20 cellular contexts compared by ENCODE assay signal in genomic region chr14:72929316-72930080, GRCh38.
"Had no signal": no experiment of that assay in that cellular context is flagged by ENCODE, and none has a peak within 500 bp of the region (broad histone marks: within the 10 kb centered on the region; RNA-seq: fewer than 3 reads in every experiment).

No MANE protein-coding gene starts in this region.

- H3K9me3 Mint-ChIP-seq: central memory CD8-positive, alpha-beta T cell; effector memory CD8-positive, alpha-beta T cell; nephron had no signal

- H3K27me3 ChIP-seq: dorsolateral prefrontal cortex, esophagus squamous epithelium, heart left ventricle, thyroid gland had no signal

- H3K4me3 ChIP-seq: dorsolateral prefrontal cortex, esophagus squamous epithelium, thyroid gland had no signal

- ATAC-seq: activated CD8-positive, alpha-beta T cell treated with anti-CD3 and anti-CD28 coated beads, Interleukin-2, amount 10 ng/mL, durations not matched to agents 7 days and 5 days; effector memory CD8-positive, alpha-beta T cell; heart left ventricle; left ventricle myocardium superior; T-helper 17 cell had no signal

- H3K36me3 ChIP-seq: heart left ventricle, thyroid gland had no signal

- H3K4me3 Mint-ChIP-seq: activated CD8-positive, alpha-beta T cell treated with anti-CD3 and anti-CD28 coated beads, Interleukin-2, amount 10 ng/mL, durations not matched to agents 7 days and 5 days; activated naive CD8-positive, alpha-beta T cell; central memory CD8-positive, alpha-beta T cell; effector memory CD8-positive, alpha-beta T cell; T-helper 17 cell had no signal

- H3K27ac Mint-ChIP-seq: activated CD8-positive, alpha-beta T cell treated with anti-CD3 and anti-CD28 coated beads, Interleukin-2, amount 10 ng/mL, durations not matched to agents 7 days and 5 days; activated naive CD8-positive, alpha-beta T cell; effector memory CD8-positive, alpha-beta T cell; nephron; T-helper 17 cell had no signal

- H3K9me3 ChIP-seq: esophagus squamous epithelium, heart left ventricle, thyroid gland had no signal

- H3K27ac ChIP-seq: dorsolateral prefrontal cortex, esophagus squamous epithelium, heart left ventricle had no signal

- H3K4me1 Mint-ChIP-seq: nephron had no signal

- H3K27me3 Mint-ChIP-seq: activated naive CD8-positive, alpha-beta T cell; central memory CD8-positive, alpha-beta T cell; effector memory CD8-positive, alpha-beta T cell had no signal

- DNase-seq: activated CD4-positive, alpha-beta T cell treated with anti-CD3 and anti-CD28 coated beads for 1 hour; activated CD4-positive, alpha-beta T cell treated with anti-CD3 and anti-CD28 coated beads, Interleukin-2, amount 50 U/mL, for 1 hour; activated CD8-positive, alpha-beta T cell treated with anti-CD3 and anti-CD28 coated beads, Interleukin-2, amount 10 ng/mL, durations not matched to agents 7 days and 5 days; activated naive CD4-positive, alpha-beta T cell; activated T-cell treated with anti-CD3 and anti-CD28 coated beads, Interleukin-2, amount 50 U/mL, for 1 hour; dorsolateral prefrontal cortex; effector memory CD8-positive, alpha-beta T cell; esophagus squamous epithelium; heart left ventricle; left ventricle myocardium superior; mammary epithelial cell; occipital lobe; stimulated activated CD4-positive, alpha-beta T cell treated with anti-CD3 and anti-CD28 coated beads, Interleukin-4, amount 100 ng/mL, for 24 hours; stimulated activated naive CD4-positive, alpha-beta T cell treated with Interleukin-2 at 50 U/mL for 16 hours; SW 1271; T-helper 17 cell; thyroid gland had no signal
